22 cellular contexts compared by ENCODE assay signal in genomic region chr20:582204-582603, GRCh38. TPM values are rescaled to one million over a fixed set of nuclear protein-coding genes. Genes with fewer than 3 reads are reported as not detected.
"Had no signal": no experiment of that assay in that cellular context is flagged by ENCODE, and none has a peak within 500 bp of the region (broad histone marks: within the 10 kb centered on the region; RNA-seq: fewer than 3 reads in every experiment).

No MANE protein-coding gene starts in this region.

- H3K27ac ChIP-seq: adrenal gland, esophagus muscularis mucosa, gastroesophageal sphincter, lower lobe of right lung, neutrophil, VCaP had no signal

- H3K4me3 ChIP-seq: adrenal gland, esophagus muscularis mucosa, gastroesophageal sphincter, lower lobe of right lung had no signal

- H3K4me1 ChIP-seq: adrenal gland, gastroesophageal sphincter, lower lobe of right lung had no signal

- H3K36me3 Mint-ChIP-seq: activated naive CD4-positive, alpha-beta T cell treated with anti-CD3 and anti-CD28 coated beads, Interleukin-2, amount 50 U/mL, for 72 hours; natural killer cell had no signal

- H3K4me1 Mint-ChIP-seq: natural killer cell had no signal

- H3K9me3 Mint-ChIP-seq: activated naive CD4-positive, alpha-beta T cell treated with anti-CD3 and anti-CD28 coated beads, Interleukin-2, amount 50 U/mL, for 72 hours; activated T-cell treated with anti-CD3 and anti-CD28 coated beads, Interleukin-2, amount 50 U/mL, for 72 hours; natural killer cell had no signal

- H3K9me3 ChIP-seq: adrenal gland, esophagus muscularis mucosa, gastroesophageal sphincter, lower lobe of right lung, neutrophil had no signal

- H3K36me3 ChIP-seq: adrenal gland, esophagus muscularis mucosa, gastroesophageal sphincter, lower lobe of right lung, neutrophil had no signal

- DNase-seq: activated CD4-positive, alpha-beta T cell treated with anti-CD3 and anti-CD28 coated beads, Interleukin-2, amount 50 U/mL, for 4 hours; activated gamma-delta T cell treated with Interleukin-2 at 50 U/mL for 16 hours; activated T-cell treated with anti-CD3 and anti-CD28 coated beads, Interleukin-2, amount 50 U/mL, for 72 hours; adrenal gland; cerebellar nuclear complex; cortex of kidney; left colon; lower lobe of right lung; natural killer cell; retina; stimulated activated CD4-positive, alpha-beta T cell treated with anti-CD3 and anti-CD28 coated beads, Interleukin-1b, Interleukin-23, amount 100 ng/mL, for 48 hours; stimulated activated CD8-positive, alpha-beta memory T cell treated with anti-CD3 and anti-CD28 coated beads, Interleukin-4, amount 100 ng/mL, for 48 hours; stimulated activated naive CD4-positive, alpha-beta T cell had no signal

- H3K4me3 Mint-ChIP-seq: activated T-cell treated with anti-CD3 and anti-CD28 coated beads, Interleukin-2, amount 50 U/mL, for 72 hours; natural killer cell had no signal

- H3K27ac Mint-ChIP-seq: activated T-cell treated with anti-CD3 and anti-CD28 coated beads, Interleukin-2, amount 50 U/mL, for 72 hours; natural killer cell had no signal

- ATAC-seq: activated naive CD4-positive, alpha-beta T cell treated with anti-CD3 and anti-CD28 coated beads, Interleukin-2, amount 50 U/mL, for 72 hours; activated T-cell treated with anti-CD3 and anti-CD28 coated beads, Interleukin-2, amount 50 U/mL, for 72 hours; gastroesophageal sphincter; left colon; lower lobe of right lung; natural killer cell had no signal

- FAIRE-seq: bronchial epithelial cell, islet of Langerhans had no signal

RNA-seq across cellular contexts. Expression of gene TCF15, which starts 27.9 kb away (rescaled TPM):
- total RNA-seq: activated CD8-positive, alpha-beta memory T cell treated with anti-CD3 and anti-CD28 coated beads for 36 hours; activated T-cell treated with anti-CD3 and anti-CD28 coated beads, Interleukin-2, amount 50 U/mL, for 72 hours; bronchial epithelial cell; T-helper 1 cell treated with Interleukin-12 subunit alpha and Interleukin-12 subunit beta and Interleukin-4 antibody, amounts not matched to agents 30 ng/mL and 1 ng/mL, for 36 hours had no signal
